11 cellular contexts compared by ENCODE assay signal in the genomic region with DNA sequence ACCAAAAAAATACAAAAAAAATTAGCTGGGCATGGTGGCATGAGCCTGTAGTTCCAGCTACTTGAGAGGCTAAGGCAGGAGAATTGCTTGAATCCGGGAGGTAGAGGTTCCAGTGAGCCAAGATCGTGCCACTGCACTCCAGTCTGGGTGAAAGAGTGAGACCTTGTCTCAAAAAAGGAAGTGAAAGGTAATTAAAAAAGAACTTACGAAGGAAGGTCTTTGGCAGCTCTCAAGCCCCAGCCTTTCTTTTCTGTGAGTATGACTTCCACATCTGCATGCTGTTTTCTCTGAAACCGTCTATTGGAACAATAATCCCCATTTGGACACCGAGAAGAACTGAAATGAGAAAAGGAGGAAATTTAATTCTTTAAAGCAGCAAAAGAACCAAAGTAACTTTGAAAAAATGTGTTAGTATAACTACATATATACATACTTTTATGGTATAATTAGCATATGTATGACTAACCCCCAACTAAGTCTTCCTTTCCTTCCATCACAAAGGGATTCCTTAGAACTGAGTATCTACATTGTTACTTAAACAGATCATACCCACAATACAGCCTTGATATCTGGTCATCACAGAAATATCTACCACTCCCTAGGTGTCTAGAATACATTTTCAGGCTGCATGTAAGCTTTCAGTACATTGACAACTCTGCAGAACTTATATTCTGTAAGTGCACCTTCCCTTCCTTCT. TPM values are rescaled to one million over a fixed set of nuclear protein-coding genes. Genes with fewer than 3 reads are reported as not detected.
A peak's percentile ranks its signal among the peaks of the same experiment; 100 is the strongest.
DNase-seq lines count a peak whose midpoint lies in the region; ATAC-seq, FAIRE-seq and TF ChIP-seq lines count a peak whose summit lies in the region.
"Had no signal": no experiment of that assay in that cellular context is flagged by ENCODE, and none has a peak within 500 bp of the region (broad histone marks: within the 10 kb centered on the region; RNA-seq: fewer than 3 reads in every experiment).

No MANE protein-coding gene starts in this region.

- TF ChIP-seq CTCF in OCI-LY1 (IDR thresholded peaks at IDR 0.05; ENCODE audit: low read length) (no peak), H1 (IDR thresholded peaks at IDR 0.05; ENCODE audit: control extremely low read depth in 1 of 3, insufficient read depth in 1 of 3, low read depth in 1 of 3, low read length in 3 of 3) (no peak), smooth muscle cell (IDR thresholded peaks at IDR 0.05; ENCODE audit: borderline replicate concordance, insufficient read depth, poor library complexity, severe bottlenecking) (no peak)

- FAIRE-seq in H54 (lab: Jason Lieb, UNC): peak; percentile 93
- FAIRE-seq in H1 (lab: Jason Lieb, UNC): no peak
- FAIRE-seq: HepG2 had no signal

- H2AFZ ChIP-seq in OCI-LY1 (ENCODE audit: low read length) (no peak overlapping the region), H1 (ENCODE audit: low read length) (no peak overlapping the region), smooth muscle cell (ENCODE audit: low read depth) (no peak overlapping the region)

- H3K79me2 ChIP-seq in OCI-LY1 (ENCODE audit: insufficient read depth, low read length) (0 out of 2 replicates have a peak, but pooled peaks cover 3% of the 10 kb centered on the region), H1 (ENCODE audit: control insufficient read depth in 1 of 2, insufficient read depth in 2 of 2, low read length in 2 of 2) (no peaks in the 10 kb centered on the region), smooth muscle cell (ENCODE audit: low read depth) (peaks cover 20% of the 10 kb centered on the region)

- DNase-seq in H54 (ENCODE audit: insufficient read length, low spot score) (peak; percentile 14), H1 (ENCODE audit: low read depth in 1 of 2, low spot score in 2 of 2) (no peak), smooth muscle cell (lab: John Stamatoyannopoulos, UW; ENCODE audit: unreplicated experiment) (no peak), Kasumi-1 (lab: John Stamatoyannopoulos, UW) (no peak)
- DNase-seq in central memory CD4-positive, alpha-beta T cell: no peak
- DNase-seq: natural killer cell, NCI-H69 had no signal

- peak overlapping the region; percentile 86 for H2BK5ac ChIP-seq in H1 (ENCODE audit: low read depth, low read length)

- no peak for TF ChIP-seq EP300 in H1 (IDR thresholded peaks at IDR 0.05; ENCODE audit: borderline replicate concordance in 1 of 2, low read depth in 2 of 2, low read length in 2 of 2)

- CTCF ChIA-PET in H1 (lab: Charles Lee; ENCODE audit: partially characterized antibody): interaction anchor here (1.1 kb wide), 1 partner anchor 9 kb away, joined by 3 read pairs; no protein-coding TSS in a partner anchor

- H2BK15ac ChIP-seq in H1 (ENCODE audit: low read length): no peak overlapping the region

- 73% methylated on average over 5 of the region's 5 CpGs; no CpG with 5 or more reads in 1 of the 2 experiments for WGBS in H1 (ENCODE audit: extremely low coverage in 1 of 2, insufficient coverage in 1 of 2, insufficient read length in 1 of 2, insufficient replicate concordance in 2 of 2, low coverage in 1 of 2, low lambda C conversion rate in 2 of 2, missing lambda C conversion rate in 1 of 2), 2 experiments
- WGBS in smooth muscle cell (ENCODE audit: low lambda C conversion rate): 85% methylated on average over 5 of the region's 5 CpGs

- H2BK20ac ChIP-seq in H1 (ENCODE audit: low read length): no peak overlapping the region

- H2BK120ac ChIP-seq in H1 (replicated peaks; ENCODE audit: low read depth, low read length): no peak overlapping the region

- no peak overlapping the region for H3K56ac ChIP-seq in H1 (replicated peaks; ENCODE audit: insufficient read length, low read depth, low read length)

- H3K9me3 ChIP-seq in OCI-LY1 (ENCODE audit: low read length): no peaks in the 10 kb centered on the region
- H3K9me3 ChIP-seq in H1 (ENCODE audit: insufficient read depth in 2 of 2, low read depth in 1 of 2, low read length in 1 of 2): no peaks in the 10 kb centered on the region
- H3K9me3 ChIP-seq in smooth muscle cell (replicated peaks; ENCODE audit: low read depth): no peaks in the 10 kb centered on the region
- H3K9me3 ChIP-seq: esophagus muscularis mucosa had no signal

- peak overlapping the region; percentile 90 for H4K5ac ChIP-seq in H1 (ENCODE audit: insufficient read length, low read depth, low read length)

- H2AK5ac ChIP-seq in H1 (ENCODE audit: low read depth, low read length): no peak overlapping the region; the same call in 1 of the 2 replicates

- TF ChIP-seq POLR2A in H54 (IDR thresholded peaks at IDR 0.05; ENCODE audit: low read depth, low read length) (no peak), H1 (IDR thresholded peaks at IDR 0.05; ENCODE audit: control extremely low read depth in 1 of 2, low read depth in 2 of 2, low read length in 2 of 2) (no peak)

- POLR2A ChIA-PET in H1 (lab: Charles Lee; ENCODE audit: partially characterized antibody): interaction anchor here (0.5 to 1.9 kb wide), 4 partner anchors 48 to 63 kb away, joined by 3 to 6 read pairs (median 4); a partner anchor contains a TSS

- no peak overlapping the region for H4K8ac ChIP-seq in H1 (ENCODE audit: extremely low read depth, insufficient read depth, low read length)

- no peak overlapping the region for H3K4me2 ChIP-seq in OCI-LY1 (ENCODE audit: low read length)
- peak overlapping the region; percentile 14 to 41; a peak in 2 of 4 replicates for H3K4me2 ChIP-seq in H1 (ENCODE audit: insufficient read depth in 1 of 2, low read depth in 2 of 2, low read length in 2 of 2)
- no peak overlapping the region for H3K4me2 ChIP-seq in smooth muscle cell

- H3K23ac ChIP-seq in H1 (ENCODE audit: insufficient read length): no peak overlapping the region

- H3K79me1 ChIP-seq in H1 (ENCODE audit: low read depth, low read length): no peaks in the 10 kb centered on the region

- H3K27ac ChIP-seq in OCI-LY1 (ENCODE audit: low read depth, low read length, poor library complexity, severe bottlenecking) (peak overlapping the region; percentile 24), H1 (ENCODE audit: low read depth, low read length) (peak overlapping the region; percentile 44; the same call in 1 of the 2 replicates), smooth muscle cell (ENCODE audit: low read depth) (peak overlapping the region; percentile 79)
- H3K27ac ChIP-seq: esophagus muscularis mucosa had no signal

- peak overlapping the region; percentile 57; the same call in 1 of the 2 replicates for H3K18ac ChIP-seq in H1 (ENCODE audit: extremely low read depth, low read length)

- H3F3A ChIP-seq in OCI-LY1 (ENCODE audit: insufficient read depth, low read length) (no peaks in the 10 kb centered on the region), smooth muscle cell (ENCODE audit: low read depth) (no peaks in the 10 kb centered on the region)

- peaks cover 8% of the 10 kb centered on the region for H3K4me1 ChIP-seq in OCI-LY1 (ENCODE audit: insufficient read depth, low read length, severe bottlenecking)
- peaks cover 1 to 10% (median 2%) of the 10 kb centered on the region in 4 experiments; a peak in 5 of 7 replicates for H3K4me1 ChIP-seq in H1 (replicated peaks in 1 of 4; ENCODE audit: control insufficient read depth in 3 of 4, insufficient read depth in 4 of 4, low read length in 3 of 4)
- H3K4me1 ChIP-seq in smooth muscle cell (ENCODE audit: low read depth): no peaks in the 10 kb centered on the region

- no peaks in the 10 kb centered on the region for H3K23me2 ChIP-seq in H1 (ENCODE audit: low read depth, low read length)

- H2BK12ac ChIP-seq in H1 (ENCODE audit: low read depth, low read length): peak overlapping the region; percentile 80; the same call in 1 of the 2 replicates

- no peak for ATAC-seq in GM21367 (IDR thresholded peaks at IDR 0.05; ENCODE audit: unreplicated experiment)
- ATAC-seq: HepG2, natural killer cell had no signal

- H3K9me2 ChIP-seq in OCI-LY1 (ENCODE audit: low read depth, low read length): no peaks in the 10 kb centered on the region

- H3K27me3 ChIP-seq in OCI-LY1 (ENCODE audit: insufficient read depth, low read length) (no peaks in the 10 kb centered on the region), H1 (replicated peaks in 1 of 4; ENCODE audit: control insufficient read depth in 3 of 4, extremely low read depth in 1 of 4, insufficient read depth in 3 of 4, low read length in 3 of 4) (no peaks in the 10 kb centered on the region), smooth muscle cell (ENCODE audit: low read depth) (no peaks in the 10 kb centered on the region)
- H3K27me3 ChIP-seq: esophagus muscularis mucosa had no signal

- peaks cover 81% of the 10 kb centered on the region for H3K36me3 ChIP-seq in OCI-LY1 (ENCODE audit: insufficient read depth, low read length)
- peaks cover 0 to 44% (median 1%) of the 10 kb centered on the region in 4 experiments; a peak in 3 of 8 replicates for H3K36me3 ChIP-seq in H1 (ENCODE audit: control insufficient read depth in 2 of 4, insufficient read depth in 4 of 4, low read length in 3 of 4)
- peaks cover 26% of the 10 kb centered on the region for H3K36me3 ChIP-seq in smooth muscle cell (ENCODE audit: low read depth)

- H3K4me3 ChIP-seq in OCI-LY1 (ENCODE audit: low read depth, low read length, poor library complexity, severe bottlenecking) (no peak overlapping the region), H1 (ENCODE audit: extremely low read depth in 1 of 4, insufficient read depth in 2 of 4, low read depth in 3 of 4, low read length in 4 of 4) (peak overlapping the region in 1 of 4 experiments; percentile 29; a peak in 1 of 8 replicates), smooth muscle cell (no peak overlapping the region)
- H3K4me3 ChIP-seq: esophagus muscularis mucosa had no signal

- H3K4ac ChIP-seq in H1 (replicated peaks; ENCODE audit: insufficient read length, low read depth, low read length): no peak overlapping the region

- no peak for TF ChIP-seq RAD21 in H1 (IDR thresholded peaks at IDR 0.05 in 1 of 2, conservative IDR thresholded peaks at IDR 0.05 in 1 of 2; ENCODE audit: low read depth in 2 of 2, low read length in 2 of 2)

- H4K20me1 ChIP-seq in OCI-LY1 (ENCODE audit: insufficient read depth, low read length) (no peaks in the 10 kb centered on the region), H1 (replicated peaks in 1 of 2; ENCODE audit: control insufficient read depth in 1 of 2, insufficient read depth in 2 of 2, low read length in 2 of 2) (peaks cover 0 to 1% of the 10 kb centered on the region in 2 experiments), smooth muscle cell (ENCODE audit: low read depth) (peaks cover 12% of the 10 kb centered on the region)

- H4K91ac ChIP-seq in H1 (replicated peaks; ENCODE audit: insufficient read length, low read length): no peak overlapping the region

- no peak overlapping the region for H3K14ac ChIP-seq in H1 (ENCODE audit: insufficient read length)

- H3K9ac ChIP-seq in OCI-LY1 (ENCODE audit: low read length): no peak overlapping the region
- H3K9ac ChIP-seq in H1 (replicated peaks in 1 of 4; ENCODE audit: extremely low read depth in 1 of 4, low read depth in 3 of 4, low read length in 3 of 4): no peak overlapping the region
- peak overlapping the region; percentile 43 for H3K9ac ChIP-seq in smooth muscle cell (ENCODE audit: low read depth)

RNA-seq across cellular contexts. Expression of a gene that starts 50.1 kb away (rescaled TPM):
- 44.6 and 46.3 TPM in 2 replicates for total RNA-seq in H1 (2021; fragmentation: NEBNext Ultra II Directional; extraction: Animal tissue kit (Norgen Biotek cat#: 25700))
- polyA plus RNA-seq in H1 (2011; rRNA removed): 10.6 and 15.7 TPM in 2 replicates
- 16.8 TPM for polyA plus RNA-seq in H1 (2011; cell fraction: cytosol; rRNA removed)
- polyA plus RNA-seq in H1 (2011; cell fraction: nucleus; rRNA removed): 26.9 TPM
- polyA plus RNA-seq in H1 (2012, experiment 1 of 2): 19.6 to 29.6 TPM (median 23.5 TPM) in 4 replicates
- 1.8 TPM for polyA plus RNA-seq in H1 (2012, experiment 2 of 2)
- polyA plus RNA-seq in H1 (2013, experiment 1 of 2): 23.9 TPM
- polyA plus RNA-seq in H1 (2013, experiment 2 of 2): 21.5 TPM
- 38.8 and 46.3 TPM in 2 replicates for polyA minus RNA-seq in H1 (2011; rRNA and poly(A)+ RNA removed)
- 22.3 TPM for polyA minus RNA-seq in H1 (2011; cell fraction: cytosol; rRNA and poly(A)+ RNA removed)
- polyA minus RNA-seq in H1 (2011; cell fraction: nucleus; rRNA and poly(A)+ RNA removed): 65.0 TPM
- total RNA-seq in smooth muscle cell: 28.4 and 31.4 TPM in 2 replicates
- polyA plus RNA-seq in smooth muscle cell: 8.3 and 13.1 TPM in 2 replicates

Comparison
In these comparisons a context has a peak if more than half of its experiments do, and no peak if none do; other contexts are left out.
1. H3K27ac ChIP-seq: peak in every context shown above with its lines; median percentile 79 in smooth muscle cell; 44 in H1; 24 in OCI-LY1.
2. H3K4me2 ChIP-seq: peak in H1 (2 of 2); none in OCI-LY1 (single experiment) and smooth muscle cell (single experiment).